In the genomic region with DNA sequence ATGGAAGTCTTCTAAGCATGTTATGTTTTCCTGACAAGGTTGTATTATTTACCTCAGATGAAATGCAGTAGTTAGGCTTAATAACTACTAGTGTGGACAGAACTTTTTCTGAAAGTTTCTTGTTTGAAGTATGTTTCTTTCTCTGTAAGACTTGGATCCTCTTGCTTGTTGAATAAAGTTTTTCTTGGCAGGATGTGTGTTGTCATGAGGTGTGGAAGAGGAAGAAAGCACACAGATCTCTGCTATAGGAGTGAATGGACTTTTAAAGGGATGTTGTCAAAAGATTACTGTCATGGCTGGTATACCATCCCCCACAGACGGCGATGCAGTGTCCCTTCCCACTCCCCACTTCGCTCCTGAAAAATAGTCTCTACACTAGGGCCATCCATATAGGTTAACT, we compare ENCODE assay signal across 9 cellular contexts. TPM values are rescaled to one million over a fixed set of nuclear protein-coding genes. Genes with fewer than 3 reads are reported as not detected.
DNase-seq lines count a peak whose midpoint lies in the region; ATAC-seq and TF ChIP-seq lines count a peak whose summit lies in the region.
"Had no signal": no experiment of that assay in that cellular context is flagged by ENCODE, and none has a peak within 500 bp of the region (broad histone marks: within the 10 kb centered on the region; RNA-seq: fewer than 3 reads in every experiment).

No MANE protein-coding gene starts in this region.

- H3K36me3 ChIP-seq in GM23338 (ENCODE audit: insufficient read depth) (no peaks in the 10 kb centered on the region), sigmoid colon (no peaks in the 10 kb centered on the region)

- H3K4me3 Mint-ChIP-seq in GM23338 (peak overlapping the region; percentile 36; the same call in 2 of the 3 replicates), T-helper 17 cell (peak overlapping the region; percentile 87)

- TF ChIP-seq POLR2A in sigmoid colon (IDR thresholded peaks at IDR 0.05), result no peak

- peaks cover 72% of the 10 kb centered on the region for H3K79me2 ChIP-seq in GM23338 (replicated peaks; ENCODE audit: insufficient read depth)

- H3K27ac Mint-ChIP-seq in GM23338 (peak overlapping the region; percentile 63; the same call in 1 of the 2 replicates), T-helper 17 cell (peak overlapping the region; percentile 94)

- WGBS in sigmoid colon, 2 donors, result 69 to 74% methylated on average over 3 of the region's 3 CpGs

- H3K9me3 ChIP-seq in T-helper 17 cell (ENCODE audit: control insufficient read depth, low read length, poor library complexity, severe bottlenecking) (no peaks in the 10 kb centered on the region), sigmoid colon (no peaks in the 10 kb centered on the region)

- H3K36me3 Mint-ChIP-seq in GM23338 (ENCODE audit: low read depth) (peaks cover 11% of the 10 kb centered on the region; the same call in 2 of the 3 replicates), T-helper 17 cell (ENCODE audit: low read depth) (peaks cover 6% of the 10 kb centered on the region)

- H3K4me3 ChIP-seq in GM23338 (peak overlapping the region; percentile 92; the same call in 1 of the 2 replicates), sigmoid colon (no peak overlapping the region)

- H3K27ac ChIP-seq in GM23338 (ENCODE audit: low read depth) (no peak overlapping the region), epithelial cell of prostate (peak overlapping the region; percentile 94), sigmoid colon (peak overlapping the region; percentile 94 to 99 (median 98))

- no peaks in the 10 kb centered on the region for H3K9me2 ChIP-seq in GM23338 (ENCODE audit: insufficient read depth)

- H3F3A ChIP-seq in GM23338 (replicated peaks; ENCODE audit: low read depth), result no peaks in the 10 kb centered on the region

- intact Hi-C loops in sigmoid colon (cut with DNase I), result no loop called here

- TF ChIP-seq EP300 in sigmoid colon (IDR thresholded peaks at IDR 0.05), result no peak

- no peak overlapping the region for H2AFZ ChIP-seq in GM23338

- ATAC-seq in GM23338 (no peak), T-helper 17 cell (no peak)
- ATAC-seq: left lobe of liver had no signal

- peaks cover 5% of the 10 kb centered on the region for H3K27me3 Mint-ChIP-seq in GM23338 (ENCODE audit: insufficient read depth, low read depth, poor library complexity)
- H3K27me3 Mint-ChIP-seq in T-helper 17 cell, result no peaks in the 10 kb centered on the region

- peak overlapping the region; percentile 87 for H3K4me2 ChIP-seq in GM23338

- H3K4me1 Mint-ChIP-seq in GM23338 (peaks cover 53% of the 10 kb centered on the region), T-helper 17 cell (peaks cover 55% of the 10 kb centered on the region)

- peaks cover 16% of the 10 kb centered on the region; the same call in 1 of the 2 replicates for H4K20me1 ChIP-seq in GM23338 (replicated peaks; ENCODE audit: insufficient read depth)

- DNase-seq in GM23338 (ENCODE audit: low spot score) (no peak), T-helper 17 cell (no peak), epithelial cell of prostate (ENCODE audit: low read depth, low spot score) (no peak), sigmoid colon (no peak), NCI-H526 (lab: John Stamatoyannopoulos, UW) (no peak), SK-N-DZ (ENCODE audit: low spot score) (no peak)
- no peak for DNase-seq in effector CD4-positive, alpha-beta T cell
- DNase-seq: activated effector memory CD4-positive, alpha-beta T cell treated with anti-CD3 and anti-CD28 coated beads, Interleukin-2, amount 50 U/mL, for 16 hours had no signal

- H3K4me1 ChIP-seq in GM23338 (ENCODE audit: insufficient read depth) (peaks cover 57% of the 10 kb centered on the region), sigmoid colon (peaks cover 0 to 70% (median 62%) of the 10 kb centered on the region in 4 donors)

- TF ChIP-seq CTCF in GM23338 (conservative IDR thresholded peaks at IDR 0.05; ENCODE audit: low read depth in 2 of 2), result no peak
- no peak for TF ChIP-seq CTCF in sigmoid colon (IDR thresholded peaks at IDR 0.05)

- H3K27me3 ChIP-seq in GM23338 (ENCODE audit: insufficient read depth), result no peaks in the 10 kb centered on the region
- H3K27me3 ChIP-seq in sigmoid colon, result no peaks in the 10 kb centered on the region

- H3K9me3 Mint-ChIP-seq in GM23338, result no peaks in the 10 kb centered on the region

TF ChIP-seq in GM23338, 12 proteins besides CTCF, POLR2A, EP300 and RAD21 (continues in another document):
- TF ChIP-seq ZNF114 (CRISPR knock-in tag; IDR thresholded peaks at IDR 0.05) (no peak), ZNF331 (CRISPR knock-in tag; IDR thresholded peaks at IDR 0.05; ENCODE audit: low read depth) (no peak), JUNB (IDR thresholded peaks at IDR 0.05; ENCODE audit: unreplicated experiment) (no peak), NANOG (IDR thresholded peaks at IDR 0.05; ENCODE audit: borderline replicate concordance) (no peak), EZH2phosphoT487 (IDR thresholded peaks at IDR 0.05; ENCODE audit: unreplicated experiment) (no peak), CREB1 (CRISPR knock-in tag; IDR thresholded peaks at IDR 0.05; ENCODE audit: low read depth) (no peak), STAT1 (IDR thresholded peaks at IDR 0.05; ENCODE audit: unreplicated experiment) (no peak)
- TF ChIP-seq, protein P1, sequence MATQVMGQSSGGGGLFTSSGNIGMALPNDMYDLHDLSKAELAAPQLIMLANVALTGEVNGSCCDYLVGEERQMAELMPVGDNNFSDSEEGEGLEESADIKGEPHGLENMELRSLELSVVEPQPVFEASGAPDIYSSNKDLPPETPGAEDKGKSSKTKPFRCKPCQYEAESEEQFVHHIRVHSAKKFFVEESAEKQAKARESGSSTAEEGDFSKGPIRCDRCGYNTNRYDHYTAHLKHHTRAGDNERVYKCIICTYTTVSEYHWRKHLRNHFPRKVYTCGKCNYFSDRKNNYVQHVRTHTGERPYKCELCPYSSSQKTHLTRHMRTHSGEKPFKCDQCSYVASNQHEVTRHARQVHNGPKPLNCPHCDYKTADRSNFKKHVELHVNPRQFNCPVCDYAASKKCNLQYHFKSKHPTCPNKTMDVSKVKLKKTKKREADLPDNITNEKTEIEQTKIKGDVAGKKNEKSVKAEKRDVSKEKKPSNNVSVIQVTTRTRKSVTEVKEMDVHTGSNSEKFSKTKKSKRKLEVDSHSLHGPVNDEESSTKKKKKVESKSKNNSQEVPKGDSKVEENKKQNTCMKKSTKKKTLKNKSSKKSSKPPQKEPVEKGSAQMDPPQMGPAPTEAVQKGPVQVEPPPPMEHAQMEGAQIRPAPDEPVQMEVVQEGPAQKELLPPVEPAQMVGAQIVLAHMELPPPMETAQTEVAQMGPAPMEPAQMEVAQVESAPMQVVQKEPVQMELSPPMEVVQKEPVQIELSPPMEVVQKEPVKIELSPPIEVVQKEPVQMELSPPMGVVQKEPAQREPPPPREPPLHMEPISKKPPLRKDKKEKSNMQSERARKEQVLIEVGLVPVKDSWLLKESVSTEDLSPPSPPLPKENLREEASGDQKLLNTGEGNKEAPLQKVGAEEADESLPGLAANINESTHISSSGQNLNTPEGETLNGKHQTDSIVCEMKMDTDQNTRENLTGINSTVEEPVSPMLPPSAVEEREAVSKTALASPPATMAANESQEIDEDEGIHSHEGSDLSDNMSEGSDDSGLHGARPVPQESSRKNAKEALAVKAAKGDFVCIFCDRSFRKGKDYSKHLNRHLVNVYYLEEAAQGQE (IDR thresholded peaks at IDR 0.05; ENCODE audit: unreplicated experiment), result no peak

RNA-seq across cellular contexts. Expression of a gene that starts 2.6 kb away (rescaled TPM):
- 67.5 and 73.9 TPM in 2 replicates for total RNA-seq in GM23338 (2014; rRNA removed; shearing (Covaris generic))
- polyA plus RNA-seq in GM23338 (2016; fragmentation: Nextera tagmentation; extraction: Ambion mirVana) (15.5 and 18.7 TPM in 2 replicates), sigmoid colon (100 to 1,000 TPM in 1 of 3 donors, 10 to 100 TPM in 2; 60.2 to 128 (median 70.9) TPM)
- total RNA-seq in T-helper 17 cell (10 to 100 TPM; 82.3 to 89.8 TPM), sigmoid colon (10 to 100 TPM; 63.7 to 77.9 (median 73.4) TPM)
- polyA plus RNA-seq in SK-N-DZ (2014; cell fraction: cytosol; rRNA removed), result 29.9 and 31.6 TPM in 2 replicates
- 17.7 and 18.2 TPM in 2 replicates for polyA plus RNA-seq in SK-N-DZ (2014; cell fraction: nucleus; rRNA removed)
